Comparison of ENCODE assay signal across 10 cellular contexts in genomic region chr16:11800385-11800718, GRCh38. TPM values are rescaled to one million over a fixed set of nuclear protein-coding genes. Genes with fewer than 3 reads are reported as not detected.
DNase-seq lines count a peak whose midpoint lies in the region; ATAC-seq, FAIRE-seq and TF ChIP-seq lines count a peak whose summit lies in the region.
"Had no signal": no experiment of that assay in that cellular context is flagged by ENCODE, and none has a peak within 500 bp of the region (broad histone marks: within the 10 kb centered on the region; RNA-seq: fewer than 3 reads in every experiment).

No MANE protein-coding gene starts in this region.

- intact Hi-C loops in activated CD4-positive, alpha-beta T cell treated with anti-CD3 and anti-CD28 coated beads, Interleukin-2, amount 10 ng/mL, durations not matched to agents 24 days and 14 days (cut with micrococcal nuclease): no loop called here

- H3K4me1 Mint-ChIP-seq in activated CD4-positive, alpha-beta T cell treated with anti-CD3 and anti-CD28 coated beads, Interleukin-2, amount 10 ng/mL, durations not matched to agents 24 days and 14 days: peaks cover 41% of the 10 kb centered on the region
- peaks cover 30% of the 10 kb centered on the region for H3K4me1 Mint-ChIP-seq in astrocyte (ENCODE audit: low read depth, unreplicated experiment)
- H3K4me1 Mint-ChIP-seq in stimulated activated effector memory CD8-positive, alpha-beta T cell treated with anti-CD3 and anti-CD28 coated beads, Interleukin-12 subunit alpha, Interleukin-12 subunit beta, amount 100 ng/mL, for 72 hours: peaks cover 45% of the 10 kb centered on the region

- H3K4me2 ChIP-seq in astrocyte (ENCODE audit: low read length): peak overlapping the region; percentile 95

- H3K9me3 Mint-ChIP-seq in activated CD4-positive, alpha-beta T cell treated with anti-CD3 and anti-CD28 coated beads, Interleukin-2, amount 10 ng/mL, durations not matched to agents 24 days and 14 days: no peaks in the 10 kb centered on the region
- no peaks in the 10 kb centered on the region for H3K9me3 Mint-ChIP-seq in astrocyte (ENCODE audit: unreplicated experiment)
- H3K9me3 Mint-ChIP-seq in stimulated activated effector memory CD8-positive, alpha-beta T cell treated with anti-CD3 and anti-CD28 coated beads, Interleukin-12 subunit alpha, Interleukin-12 subunit beta, amount 100 ng/mL, for 72 hours: no peaks in the 10 kb centered on the region

- H3K9ac ChIP-seq in astrocyte (ENCODE audit: low read length): no peak overlapping the region

- no peak for ATAC-seq in stimulated activated effector memory CD8-positive, alpha-beta T cell treated with anti-CD3 and anti-CD28 coated beads, Interleukin-12 subunit alpha, Interleukin-12 subunit beta, amount 100 ng/mL, for 72 hours

- peak; percentile 62 for DNase-seq in activated CD4-positive, alpha-beta T cell treated with anti-CD3 and anti-CD28 coated beads, Interleukin-2, amount 10 ng/mL, durations not matched to agents 24 days and 14 days
- DNase-seq in activated CD4-positive, alpha-beta T cell treated with anti-CD3 and anti-CD28 coated beads, Interleukin-2, amount 50 U/mL, for 48 hours: no peak
- peak; percentile 23 for DNase-seq in NOMO-1 treated with dmso at 0.1 percent for 144 hours (lab: John Stamatoyannopoulos, UW; ENCODE audit: unreplicated experiment)
- no peak for DNase-seq in astrocyte (ENCODE audit: low read depth)
- no peak for DNase-seq in stimulated activated effector memory CD8-positive, alpha-beta T cell treated with anti-CD3 and anti-CD28 coated beads, Interleukin-12 subunit alpha, Interleukin-12 subunit beta, amount 100 ng/mL, for 72 hours (ENCODE audit: low spot score in 2 of 2)
- no peak for DNase-seq in stimulated activated CD8-positive, alpha-beta memory T cell treated with anti-CD3 and anti-CD28 coated beads, Interleukin-4, amount 100 ng/mL, for 48 hours
- DNase-seq in NCI-H1436 treated with DMSO at 0.1 percent for 48 hours (lab: John Stamatoyannopoulos, UW): no peak
- no peak for DNase-seq in activated effector memory CD4-positive, alpha-beta T cell treated with Interleukin-2 at 50 U/mL for 16 hours
- DNase-seq: NCI-H2227 treated with DMSO at 0.1 percent for 48 hours had no signal

- H3K9me3 ChIP-seq in astrocyte (ENCODE audit: insufficient read depth, low read depth, low read length): no peaks in the 10 kb centered on the region
- H3K9me3 ChIP-seq: breast epithelium had no signal

- peaks cover 12% of the 10 kb centered on the region for H4K20me1 ChIP-seq in astrocyte (ENCODE audit: insufficient read depth, low read length)

- peaks cover 31% of the 10 kb centered on the region for H3K4me1 ChIP-seq in astrocyte (ENCODE audit: insufficient read depth, low read length)

- TF ChIP-seq CTCF in astrocyte (IDR thresholded peaks at IDR 0.05; ENCODE audit: insufficient read depth, low read depth, low read length): no peak

- no peak for FAIRE-seq in astrocyte (lab: Jason Lieb, UNC)

- no peak overlapping the region for H3K4me3 ChIP-seq in astrocyte (ENCODE audit: insufficient read depth, low read depth, low read length)
- H3K4me3 ChIP-seq: breast epithelium had no signal

- H3K79me2 ChIP-seq in astrocyte (ENCODE audit: insufficient read depth, low read length): peaks cover 45% of the 10 kb centered on the region

- H3K27me3 Mint-ChIP-seq in activated CD4-positive, alpha-beta T cell treated with anti-CD3 and anti-CD28 coated beads, Interleukin-2, amount 10 ng/mL, durations not matched to agents 24 days and 14 days: no peaks in the 10 kb centered on the region
- no peaks in the 10 kb centered on the region for H3K27me3 Mint-ChIP-seq in astrocyte (ENCODE audit: low read depth, unreplicated experiment)

- H3K27ac Mint-ChIP-seq in activated CD4-positive, alpha-beta T cell treated with anti-CD3 and anti-CD28 coated beads, Interleukin-2, amount 10 ng/mL, durations not matched to agents 24 days and 14 days: peak overlapping the region; percentile 95
- H3K27ac Mint-ChIP-seq in astrocyte (ENCODE audit: unreplicated experiment): no peak overlapping the region
- peak overlapping the region; percentile 91 for H3K27ac Mint-ChIP-seq in stimulated activated effector memory CD8-positive, alpha-beta T cell treated with anti-CD3 and anti-CD28 coated beads, Interleukin-12 subunit alpha, Interleukin-12 subunit beta, amount 100 ng/mL, for 72 hours

- no peaks in the 10 kb centered on the region for H3K27me3 ChIP-seq in astrocyte (ENCODE audit: insufficient read depth, low read length)
- H3K27me3 ChIP-seq: breast epithelium had no signal

- H3K27ac ChIP-seq in astrocyte (ENCODE audit: low read depth, low read length): no peak overlapping the region
- H3K27ac ChIP-seq: breast epithelium had no signal

- H3K36me3 Mint-ChIP-seq in activated CD4-positive, alpha-beta T cell treated with anti-CD3 and anti-CD28 coated beads, Interleukin-2, amount 10 ng/mL, durations not matched to agents 24 days and 14 days (ENCODE audit: low read depth): peaks cover 23% of the 10 kb centered on the region
- peaks cover 8% of the 10 kb centered on the region for H3K36me3 Mint-ChIP-seq in astrocyte (ENCODE audit: low read depth, unreplicated experiment)
- peaks cover 13% of the 10 kb centered on the region for H3K36me3 Mint-ChIP-seq in stimulated activated effector memory CD8-positive, alpha-beta T cell treated with anti-CD3 and anti-CD28 coated beads, Interleukin-12 subunit alpha, Interleukin-12 subunit beta, amount 100 ng/mL, for 72 hours

- H2AFZ ChIP-seq in astrocyte (ENCODE audit: low read depth, low read length): no peak overlapping the region

- no peaks in the 10 kb centered on the region for H3K36me3 ChIP-seq in astrocyte (ENCODE audit: insufficient read depth, low read length)
- H3K36me3 ChIP-seq: breast epithelium had no signal

- peak overlapping the region; percentile 93 for H3K4me3 Mint-ChIP-seq in activated CD4-positive, alpha-beta T cell treated with anti-CD3 and anti-CD28 coated beads, Interleukin-2, amount 10 ng/mL, durations not matched to agents 24 days and 14 days
- peak overlapping the region; percentile 64 for H3K4me3 Mint-ChIP-seq in astrocyte (ENCODE audit: unreplicated experiment)
- H3K4me3 Mint-ChIP-seq in stimulated activated effector memory CD8-positive, alpha-beta T cell treated with anti-CD3 and anti-CD28 coated beads, Interleukin-12 subunit alpha, Interleukin-12 subunit beta, amount 100 ng/mL, for 72 hours: peak overlapping the region; percentile 90

RNA-seq across cellular contexts. Expression of gene ZC3H7A, which starts 3.3 kb away (rescaled TPM):
- total RNA-seq in activated CD4-positive, alpha-beta T cell treated with anti-CD3 and anti-CD28 coated beads, Interleukin-2, amount 10 ng/mL, durations not matched to agents 24 days and 14 days: 58.3 and 64.1 TPM in 2 replicates
- total RNA-seq in astrocyte: 64.2 and 68.7 TPM in 2 replicates

RNA-seq across cellular contexts. Expression of gene RSL1D1, which starts 51.0 kb away (rescaled TPM):
- total RNA-seq in activated CD4-positive, alpha-beta T cell treated with anti-CD3 and anti-CD28 coated beads, Interleukin-2, amount 10 ng/mL, durations not matched to agents 24 days and 14 days: 375 and 379 TPM in 2 replicates
- total RNA-seq in astrocyte: 192 and 209 TPM in 2 replicates

RNA-seq across cellular contexts. Expression of gene TXNDC11, which starts 57.7 kb away (rescaled TPM):
- total RNA-seq in activated CD4-positive, alpha-beta T cell treated with anti-CD3 and anti-CD28 coated beads, Interleukin-2, amount 10 ng/mL, durations not matched to agents 24 days and 14 days: 41.7 and 43.6 TPM in 2 replicates
- 29.0 and 34.9 TPM in 2 replicates for total RNA-seq in astrocyte

Comparison
In these comparisons a context has a peak if more than half of its experiments do, and no peak if none do; other contexts are left out.
1. DNase-seq: peak in activated CD4-positive, alpha-beta T cell treated with anti-CD3 and anti-CD28 coated beads, Interleukin-2, amount 10 ng/mL, durations not matched to agents 24 days and 14 days (single experiment) and NOMO-1 treated with dmso at 0.1 percent for 144 hours (single experiment); none in activated CD4-positive, alpha-beta T cell treated with anti-CD3 and anti-CD28 coated beads, Interleukin-2, amount 50 U/mL, for 48 hours (0 of 2), astrocyte (single experiment), stimulated activated effector memory CD8-positive, alpha-beta T cell treated with anti-CD3 and anti-CD28 coated beads, Interleukin-12 subunit alpha, Interleukin-12 subunit beta, amount 100 ng/mL, for 72 hours (0 of 2), stimulated activated CD8-positive, alpha-beta memory T cell treated with anti-CD3 and anti-CD28 coated beads, Interleukin-4, amount 100 ng/mL, for 48 hours (single experiment), NCI-H1436 treated with DMSO at 0.1 percent for 48 hours (single experiment) and activated effector memory CD4-positive, alpha-beta T cell treated with Interleukin-2 at 50 U/mL for 16 hours (single experiment).
2. Peak in every context shown above with its lines, with median percentiles within 50 percentile points of each other: H3K4me3 Mint-ChIP-seq.